In genomic region chr1:14297356-14297755, GRCh38 we compare ENCODE assay signal across 20 cellular contexts.
A peak's percentile ranks its signal among the peaks of the same experiment; 100 is the strongest.
DNase-seq lines count a peak whose midpoint lies in the region; ATAC-seq and TF ChIP-seq lines count a peak whose summit lies in the region.
"Had no signal": no experiment of that assay in that cellular context is flagged by ENCODE, and none has a peak within 500 bp of the region (broad histone marks: within the 10 kb centered on the region; RNA-seq: fewer than 3 reads in every experiment).

No MANE protein-coding gene starts in this region.

- POLR2A ChIA-PET in WTC11 (lab: Charles Lee): no interaction called here

- H3K4me1 Mint-ChIP-seq in WTC11: peaks cover 12% of the 10 kb centered on the region
- H3K4me1 Mint-ChIP-seq: CD14-positive monocyte; CD8-positive, alpha-beta memory T cell had no signal

- H3K36me3 ChIP-seq in H7 (replicated peaks; ENCODE audit: control insufficient read depth, insufficient read depth, low read length): no peaks in the 10 kb centered on the region
- H3K36me3 ChIP-seq: BE2C; BLaER1 treated with 17β-estradiol and CSF1 and Interleukin-3, amounts not matched to agents 10 nM and 100 nM had no signal

- peaks cover 16% of the 10 kb centered on the region for H3K27me3 Mint-ChIP-seq in WTC11 (ENCODE audit: low read depth)

- no peaks in the 10 kb centered on the region for H3K9me3 Mint-ChIP-seq in WTC11
- H3K9me3 Mint-ChIP-seq: CD4-positive, alpha-beta T cell had no signal

- H3K27ac Mint-ChIP-seq in WTC11: no peak overlapping the region
- H3K27ac Mint-ChIP-seq: CD14-positive monocyte; CD4-positive, alpha-beta T cell; CD8-positive, alpha-beta memory T cell had no signal

- H3K4me3 Mint-ChIP-seq in WTC11: no peak overlapping the region
- H3K4me3 Mint-ChIP-seq: CD14-positive monocyte; CD4-positive, alpha-beta T cell; CD8-positive, alpha-beta memory T cell had no signal

- H3K4me3 ChIP-seq in H7 (ENCODE audit: insufficient read depth, low read depth, low read length): no peak overlapping the region
- H3K4me3 ChIP-seq: A549; BLaER1 treated with 17β-estradiol and CSF1 and Interleukin-3, amounts not matched to agents 10 nM and 100 nM had no signal

- ATAC-seq in WTC11 (peak; percentile 30; the same call in 1 of the 2 replicates), GM19455 (IDR thresholded peaks at IDR 0.05; ENCODE audit: unreplicated experiment) (no peak)
- ATAC-seq: A549 had no signal

- peak; percentile 13 for DNase-seq in H7
- no peak for DNase-seq in WTC11 (ENCODE audit: low spot score)
- peak; percentile 21 for DNase-seq in iPS-NIHi7 (ENCODE audit: extremely low spot score)
- DNase-seq in GM19240 (ENCODE audit: insufficient read length, low spot score): no peak
- DNase-seq in UCSD-AML1 (lab: John Stamatoyannopoulos, UW; ENCODE audit: unreplicated experiment): no peak
- no peak for DNase-seq in DMS 273 treated with DMSO at 0.1 percent for 48 hours (lab: John Stamatoyannopoulos, UW)
- DNase-seq: 8988T; AML-193; BE2C; CD4-positive, alpha-beta T cell; CD8-positive, alpha-beta memory T cell; DMS53; DMS79 treated with DMSO at 0.1 percent for 48 hours; GF-D8; GOT3; HCEC 1CT had no signal

- TF ChIP-seq CTCF in WTC11 (IDR thresholded peaks at IDR 0.05): no peak

- CTCF ChIA-PET in WTC11 (lab: Charles Lee): no interaction called here

- no peaks in the 10 kb centered on the region for H3K36me3 Mint-ChIP-seq in WTC11
- H3K36me3 Mint-ChIP-seq: CD14-positive monocyte had no signal

- H3K27me3 ChIP-seq in H7 (ENCODE audit: control insufficient read depth, insufficient read depth, low read length): no peaks in the 10 kb centered on the region; the same call in 1 of the 2 replicates
- H3K27me3 ChIP-seq: BE2C; BLaER1 treated with 17β-estradiol and CSF1 and Interleukin-3, amounts not matched to agents 10 nM and 100 nM had no signal

TF ChIP-seq in WTC11, 78 proteins besides CTCF, POLR2A, EP300 and RAD21:
- TF ChIP-seq, protein P1, sequence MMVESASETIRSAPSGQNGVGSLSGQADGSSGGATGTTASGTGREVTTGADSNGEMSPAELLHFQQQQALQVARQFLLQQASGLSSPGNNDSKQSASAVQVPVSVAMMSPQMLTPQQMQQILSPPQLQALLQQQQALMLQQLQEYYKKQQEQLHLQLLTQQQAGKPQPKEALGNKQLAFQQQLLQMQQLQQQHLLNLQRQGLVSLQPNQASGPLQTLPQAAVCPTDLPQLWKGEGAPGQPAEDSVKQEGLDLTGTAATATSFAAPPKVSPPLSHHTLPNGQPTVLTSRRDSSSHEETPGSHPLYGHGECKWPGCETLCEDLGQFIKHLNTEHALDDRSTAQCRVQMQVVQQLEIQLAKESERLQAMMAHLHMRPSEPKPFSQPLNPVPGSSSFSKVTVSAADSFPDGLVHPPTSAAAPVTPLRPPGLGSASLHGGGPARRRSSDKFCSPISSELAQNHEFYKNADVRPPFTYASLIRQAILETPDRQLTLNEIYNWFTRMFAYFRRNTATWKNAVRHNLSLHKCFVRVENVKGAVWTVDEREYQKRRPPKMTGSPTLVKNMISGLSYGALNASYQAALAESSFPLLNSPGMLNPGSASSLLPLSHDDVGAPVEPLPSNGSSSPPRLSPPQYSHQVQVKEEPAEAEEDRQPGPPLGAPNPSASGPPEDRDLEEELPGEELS (CRISPR knock-in tag; IDR thresholded peaks at IDR 0.05): no peak
- TF ChIP-seq, protein P2, sequence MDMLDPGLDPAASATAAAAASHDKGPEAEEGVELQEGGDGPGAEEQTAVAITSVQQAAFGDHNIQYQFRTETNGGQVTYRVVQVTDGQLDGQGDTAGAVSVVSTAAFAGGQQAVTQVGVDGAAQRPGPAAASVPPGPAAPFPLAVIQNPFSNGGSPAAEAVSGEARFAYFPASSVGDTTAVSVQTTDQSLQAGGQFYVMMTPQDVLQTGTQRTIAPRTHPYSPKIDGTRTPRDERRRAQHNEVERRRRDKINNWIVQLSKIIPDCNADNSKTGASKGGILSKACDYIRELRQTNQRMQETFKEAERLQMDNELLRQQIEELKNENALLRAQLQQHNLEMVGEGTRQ (CRISPR knock-in tag; IDR thresholded peaks at IDR 0.05): no peak
- TF ChIP-seq IRF1 (CRISPR knock-in tag; IDR thresholded peaks at IDR 0.05) (no peak), SMAD3 (CRISPR knock-in tag; IDR thresholded peaks at IDR 0.05; ENCODE audit: borderline replicate concordance) (no peak), MLX (CRISPR knock-in tag; IDR thresholded peaks at IDR 0.05) (no peak), ETV6 (CRISPR knock-in tag; IDR thresholded peaks at IDR 0.05) (no peak), NFATC4 (CRISPR knock-in tag; IDR thresholded peaks at IDR 0.05) (no peak), GRHL2 (CRISPR knock-in tag; IDR thresholded peaks at IDR 0.05; ENCODE audit: insufficient replicate concordance, severe bottlenecking) (no peak), ZNF263 (CRISPR knock-in tag; IDR thresholded peaks at IDR 0.05; ENCODE audit: low read depth) (no peak), ELF4 (CRISPR knock-in tag; IDR thresholded peaks at IDR 0.05; ENCODE audit: low read depth) (no peak), SOX15 (CRISPR knock-in tag; IDR thresholded peaks at IDR 0.05) (no peak), ATF6 (CRISPR knock-in tag; IDR thresholded peaks at IDR 0.05) (no peak), SMAD4 (CRISPR knock-in tag; IDR thresholded peaks at IDR 0.05) (no peak), NR1H2 (CRISPR knock-in tag; IDR thresholded peaks at IDR 0.05) (no peak), PREB (CRISPR knock-in tag; IDR thresholded peaks at IDR 0.05; ENCODE audit: borderline replicate concordance) (no peak)
- TF ChIP-seq, protein P3, sequence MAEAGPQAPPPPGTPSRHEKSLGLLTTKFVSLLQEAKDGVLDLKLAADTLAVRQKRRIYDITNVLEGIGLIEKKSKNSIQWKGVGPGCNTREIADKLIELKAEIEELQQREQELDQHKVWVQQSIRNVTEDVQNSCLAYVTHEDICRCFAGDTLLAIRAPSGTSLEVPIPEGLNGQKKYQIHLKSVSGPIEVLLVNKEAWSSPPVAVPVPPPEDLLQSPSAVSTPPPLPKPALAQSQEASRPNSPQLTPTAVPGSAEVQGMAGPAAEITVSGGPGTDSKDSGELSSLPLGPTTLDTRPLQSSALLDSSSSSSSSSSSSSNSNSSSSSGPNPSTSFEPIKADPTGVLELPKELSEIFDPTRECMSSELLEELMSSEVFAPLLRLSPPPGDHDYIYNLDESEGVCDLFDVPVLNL (CRISPR knock-in tag; IDR thresholded peaks at IDR 0.05; ENCODE audit: borderline replicate concordance, low read depth): no peak

Comparison
In these comparisons a context has a peak if more than half of its experiments do, and no peak if none do; other contexts are left out.
1. DNase-seq: peak in H7 (single experiment) and iPS-NIHi7 (single experiment); none in WTC11 (single experiment), GM19240 (single experiment), UCSD-AML1 (single experiment) and DMS 273 treated with DMSO at 0.1 percent for 48 hours (single experiment).